14 cellular contexts compared by ENCODE assay signal in genomic region chr22:20537325-20537756, GRCh38.
"Had no signal": no experiment of that assay in that cellular context is flagged by ENCODE, and none has a peak within 500 bp of the region (broad histone marks: within the 10 kb centered on the region; RNA-seq: fewer than 3 reads in every experiment).

No MANE protein-coding gene starts in this region.

- H3K27ac Mint-ChIP-seq: activated T-helper 1 cell treated with anti-CD3 and anti-CD28 coated beads, Interleukin-12 subunit alpha, Interleukin-12 subunit beta, Interleukin-2, Interleukin-4 antibody, amounts not matched to agents 30 ng/mL and 10 ng/mL and 1 ng/mL, durations not matched to agents 14 hours and 24 hours and 36 hours; stimulated activated naive CD8-positive, alpha-beta T cell treated with anti-CD3 and anti-CD28 coated beads, Interleukin-15, amount 100 ng/mL, for 72 hours had no signal

- H3K27me3 Mint-ChIP-seq: stimulated activated naive CD8-positive, alpha-beta T cell treated with anti-CD3 and anti-CD28 coated beads, Interleukin-15, amount 100 ng/mL, for 72 hours had no signal

- H3K27me3 ChIP-seq: esophagus muscularis mucosa, upper lobe of left lung had no signal

- H3K9me3 ChIP-seq: esophagus muscularis mucosa, upper lobe of left lung had no signal

- ATAC-seq: activated CD8-positive, alpha-beta T cell treated with anti-CD3 and anti-CD28 coated beads, Interleukin-2, amount 10 ng/mL, durations not matched to agents 7 days and 5 days; SK-N-SH treated with all-trans-retinoic acid at 6 μM for 48 hours; stimulated activated naive CD8-positive, alpha-beta T cell treated with anti-CD3 and anti-CD28 coated beads, Interleukin-15, amount 100 ng/mL, for 72 hours had no signal

- DNase-seq: activated CD4-positive, CD25-positive, alpha-beta regulatory T cell treated with anti-CD3 and anti-CD28 coated beads, Interleukin-2, amount 50 U/mL, for 72 hours; activated CD8-positive, alpha-beta memory T cell treated with anti-CD3 and anti-CD28 coated beads, Interleukin-2, amount 50 U/mL, for 4 hours; activated CD8-positive, alpha-beta T cell treated with anti-CD3 and anti-CD28 coated beads, Interleukin-2, amount 10 ng/mL, durations not matched to agents 7 days and 5 days; activated naive CD4-positive, alpha-beta T cell; kidney glomerular epithelial cell; midbrain; stimulated activated naive CD8-positive, alpha-beta T cell treated with anti-CD3 and anti-CD28 coated beads, Interleukin-15, amount 100 ng/mL, for 72 hours; T-helper 1 cell; upper lobe of left lung had no signal

- H3K4me3 Mint-ChIP-seq: activated CD8-positive, alpha-beta T cell treated with anti-CD3 and anti-CD28 coated beads, Interleukin-2, amount 10 ng/mL, durations not matched to agents 7 days and 5 days; activated T-helper 1 cell treated with anti-CD3 and anti-CD28 coated beads, Interleukin-12 subunit alpha, Interleukin-12 subunit beta, Interleukin-2, Interleukin-4 antibody, amounts not matched to agents 30 ng/mL and 10 ng/mL and 1 ng/mL, durations not matched to agents 14 hours and 24 hours and 36 hours; stimulated activated naive CD8-positive, alpha-beta T cell treated with anti-CD3 and anti-CD28 coated beads, Interleukin-15, amount 100 ng/mL, for 72 hours had no signal

- H3K27ac ChIP-seq: esophagus muscularis mucosa, parathyroid adenoma, upper lobe of left lung had no signal

- H3K4me3 ChIP-seq: esophagus muscularis mucosa, skin epidermis, upper lobe of left lung had no signal

- H3K9me3 Mint-ChIP-seq: activated T-helper 1 cell treated with anti-CD3 and anti-CD28 coated beads, Interleukin-12 subunit alpha, Interleukin-12 subunit beta, Interleukin-2, Interleukin-4 antibody, amounts not matched to agents 30 ng/mL and 10 ng/mL and 1 ng/mL, durations not matched to agents 14 hours and 24 hours and 36 hours; stimulated activated naive CD8-positive, alpha-beta T cell treated with anti-CD3 and anti-CD28 coated beads, Interleukin-15, amount 100 ng/mL, for 72 hours had no signal
